2 cellular contexts compared by ENCODE assay signal in the genomic region with DNA sequence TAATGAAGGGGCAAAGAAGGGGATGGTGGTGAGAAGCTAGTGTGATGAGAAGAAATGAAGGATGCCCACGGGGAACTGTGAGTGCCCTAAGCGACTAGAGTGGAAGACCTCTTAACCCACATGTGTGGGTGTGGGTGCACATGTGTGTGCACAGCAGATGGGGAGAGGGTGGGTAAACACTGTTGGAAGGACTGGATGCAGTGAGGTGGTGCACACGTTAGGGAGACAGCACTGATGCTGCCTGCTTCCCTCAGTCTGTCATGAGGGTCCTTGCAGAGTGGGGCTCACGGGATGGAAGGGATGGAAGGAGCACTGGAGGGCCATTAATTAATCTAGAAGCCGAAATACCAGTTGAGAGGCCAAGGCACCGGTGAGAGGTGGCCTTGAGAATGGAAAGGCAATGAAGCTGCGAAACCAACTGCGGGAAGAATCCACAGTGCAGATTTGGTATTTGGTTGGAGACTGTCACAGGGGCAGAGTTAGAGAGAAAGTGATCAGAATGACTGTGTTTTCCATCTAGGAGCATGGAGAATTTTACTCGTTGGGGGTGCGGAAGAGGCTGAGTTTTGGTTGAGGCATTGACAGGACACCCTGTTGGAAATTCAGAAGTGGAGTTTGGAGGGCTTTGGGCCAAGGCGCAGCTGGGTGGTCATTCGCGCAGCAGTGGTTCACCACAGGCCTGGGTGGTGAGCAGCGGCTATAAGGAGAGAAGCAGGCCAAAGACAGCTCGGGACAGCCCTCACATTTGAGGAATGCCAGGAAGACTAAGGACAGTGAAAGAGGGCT.
TF ChIP-seq lines count a peak whose summit lies in the region.

No MANE protein-coding gene starts in this region.

TF ChIP-seq in HepG2, 621 proteins besides CTCF, POLR2A, EP300 and RAD21:
- no peak for TF ChIP-seq TAF1 (CRISPR knock-in tag; IDR thresholded peaks at IDR 0.05)
- peak; percentile 82 for TF ChIP-seq MNT (IDR thresholded peaks at IDR 0.05)

TF ChIP-seq in H1, 55 proteins besides CTCF, POLR2A, EP300 and RAD21:
- TF ChIP-seq CREB1 (IDR thresholded peaks at IDR 0.05) (no peak), MAFK (IDR thresholded peaks at IDR 0.05; ENCODE audit: low read depth, low read length) (no peak), RBBP5 (IDR thresholded peaks at IDR 0.05; ENCODE audit: borderline replicate concordance, low read depth, low read length) (no peak), SUZ12 (IDR thresholded peaks at IDR 0.05; ENCODE audit: low read length) (no peak)
- TF ChIP-seq, protein P1, sequence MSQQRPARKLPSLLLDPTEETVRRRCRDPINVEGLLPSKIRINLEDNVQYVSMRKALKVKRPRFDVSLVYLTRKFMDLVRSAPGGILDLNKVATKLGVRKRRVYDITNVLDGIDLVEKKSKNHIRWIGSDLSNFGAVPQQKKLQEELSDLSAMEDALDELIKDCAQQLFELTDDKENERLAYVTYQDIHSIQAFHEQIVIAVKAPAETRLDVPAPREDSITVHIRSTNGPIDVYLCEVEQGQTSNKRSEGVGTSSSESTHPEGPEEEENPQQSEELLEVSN (IDR thresholded peaks at IDR 0.05) = no peak
TF ChIP-seq in H1: peak in this region for 0.
